Comparison of ENCODE assay signal across 15 cellular contexts in genomic region chr22:29078036-29078868, GRCh38. TPM values are rescaled to one million over a fixed set of nuclear protein-coding genes. Genes with fewer than 3 reads are reported as not detected.
A peak's percentile ranks its signal among the peaks of the same experiment; 100 is the strongest.
DNase-seq lines count a peak whose midpoint lies in the region; ATAC-seq and TF ChIP-seq lines count a peak whose summit lies in the region.
"Had no signal": no experiment of that assay in that cellular context is flagged by ENCODE, and none has a peak within 500 bp of the region (broad histone marks: within the 10 kb centered on the region; RNA-seq: fewer than 3 reads in every experiment).

No MANE protein-coding gene starts in this region.

- H3K27me3 ChIP-seq in right atrium auricular region (no peaks in the 10 kb centered on the region), heart left ventricle (peaks cover 0 to 18% (median 0%) of the 10 kb centered on the region in 9 donors), SJCRH30 (no peaks in the 10 kb centered on the region), upper lobe of right lung (no peaks in the 10 kb centered on the region)

- H3K27ac ChIP-seq in right atrium auricular region (peak overlapping the region; percentile 43 to 53), heart left ventricle (peak overlapping the region in 5 of 12 donors; percentile 27 to 61 (median 52)), SJCRH30 (peak overlapping the region; percentile 93), upper lobe of right lung (peak overlapping the region; percentile 20)

- TF ChIP-seq CTCF in right atrium auricular region (IDR thresholded peaks at IDR 0.05), result no peak
- TF ChIP-seq CTCF in heart left ventricle (IDR thresholded peaks at IDR 0.05), result no peak
- TF ChIP-seq CTCF in mesothelial cell of epicardium (IDR thresholded peaks at IDR 0.05; ENCODE audit: unreplicated experiment), result no peak
- TF ChIP-seq CTCF in upper lobe of right lung (IDR thresholded peaks at IDR 0.05), result no peak

- H3K4me1 Mint-ChIP-seq in mesothelial cell of epicardium, result peaks cover 49% of the 10 kb centered on the region

- no peak for ATAC-seq in heart left ventricle
- no peak for ATAC-seq in upper lobe of right lung
- ATAC-seq: Panc1; stimulated activated naive B cell treated with anti-CD40 and anti-IgM and Interleukin-4, amounts not matched to agents 10 μg/mL and 1 μg/mL and 100 μg/mL, for 72 hours had no signal

- no peak overlapping the region for H3K4me3 Mint-ChIP-seq in mesothelial cell of epicardium
- H3K4me3 Mint-ChIP-seq: IgD-negative memory B cell; stimulated activated naive B cell treated with anti-CD40 and anti-IgM and Interleukin-4, amounts not matched to agents 10 μg/mL and 1 μg/mL and 100 μg/mL, for 72 hours had no signal

- intact Hi-C loops in heart left ventricle (cut with DNase I), result loop anchor here in 5 of 10 donors (10.0 kb wide), 2 partner anchors 77 to 167 kb away; no protein-coding TSS in a partner anchor
- intact Hi-C loops in upper lobe of right lung (cut with DNase I), result no loop called here

- no peaks in the 10 kb centered on the region for H3K36me3 Mint-ChIP-seq in mesothelial cell of epicardium
- H3K36me3 Mint-ChIP-seq: IgD-negative memory B cell; stimulated activated naive B cell treated with anti-CD40 and anti-IgM and Interleukin-4, amounts not matched to agents 10 μg/mL and 1 μg/mL and 100 μg/mL, for 72 hours had no signal

- H3K9me3 Mint-ChIP-seq in mesothelial cell of epicardium, result no peaks in the 10 kb centered on the region
- H3K9me3 Mint-ChIP-seq: activated T-helper 2 cell treated with anti-CD3 and anti-CD28 coated beads, Interferon-gamma antibody, Interleukin-2, Interleukin-4, amounts not matched to agents 10 μg/mL and 5 μg/mL and 100 μg/mL, durations not matched to agents 14 hours and 24 hours and 36 hours; stimulated activated naive B cell treated with anti-CD40 and anti-IgM and Interleukin-4, amounts not matched to agents 10 μg/mL and 1 μg/mL and 100 μg/mL, for 72 hours had no signal

- DNase-seq in right atrium auricular region (ENCODE audit: low spot score) (no peak), heart left ventricle (no peak), SJCRH30 (peak; percentile 32 to 66), mesothelial cell of epicardium (ENCODE audit: low spot score in 2 of 2, unreplicated experiment in 2 of 2) (no peak), upper lobe of right lung (no peak), superior temporal gyrus (ENCODE audit: extremely low spot score) (no peak), COLO668 (lab: John Stamatoyannopoulos, UW; ENCODE audit: unreplicated experiment) (no peak), D341Med (ENCODE audit: low spot score) (no peak)
- DNase-seq: activated CD8-positive, alpha-beta memory T cell treated with anti-CD3 and anti-CD28 coated beads for 24 hours; midbrain; stimulated activated naive B cell treated with anti-CD40 and anti-IgM and Interleukin-4, amounts not matched to agents 10 μg/mL and 1 μg/mL and 100 μg/mL, for 72 hours had no signal

- H3K9me3 ChIP-seq in right atrium auricular region, result no peaks in the 10 kb centered on the region
- H3K9me3 ChIP-seq in heart left ventricle, result no peaks in the 10 kb centered on the region
- no peaks in the 10 kb centered on the region for H3K9me3 ChIP-seq in SJCRH30 (replicated peaks)
- no peaks in the 10 kb centered on the region for H3K9me3 ChIP-seq in upper lobe of right lung

- no peaks in the 10 kb centered on the region for H3K27me3 Mint-ChIP-seq in mesothelial cell of epicardium (ENCODE audit: low read depth)

- H3K4me1 ChIP-seq in right atrium auricular region (peaks cover 0 to 62% of the 10 kb centered on the region in 2 donors), heart left ventricle (peaks cover 0 to 81% (median 36%) of the 10 kb centered on the region in 12 donors), SJCRH30 (peaks cover 42% of the 10 kb centered on the region), upper lobe of right lung (peaks cover 35% of the 10 kb centered on the region)

- H3K27ac Mint-ChIP-seq in mesothelial cell of epicardium, result peak overlapping the region; percentile 87
- H3K27ac Mint-ChIP-seq: activated T-helper 2 cell treated with anti-CD3 and anti-CD28 coated beads, Interferon-gamma antibody, Interleukin-2, Interleukin-4, amounts not matched to agents 10 μg/mL and 5 μg/mL and 100 μg/mL, durations not matched to agents 14 hours and 24 hours and 36 hours; IgD-negative memory B cell; stimulated activated naive B cell treated with anti-CD40 and anti-IgM and Interleukin-4, amounts not matched to agents 10 μg/mL and 1 μg/mL and 100 μg/mL, for 72 hours had no signal

- 61 to 73% (median 67%) methylated on average over 6 of the region's 6 CpGs for WGBS in heart left ventricle, 4 donors

- TF ChIP-seq POLR2A in heart left ventricle (IDR thresholded peaks at IDR 0.05), result no peak

- H3K4me3 ChIP-seq in right atrium auricular region (no peak overlapping the region), heart left ventricle (no peak overlapping the region), SJCRH30 (no peak overlapping the region), upper lobe of right lung (no peak overlapping the region)

- H3K36me3 ChIP-seq in right atrium auricular region, result no peaks in the 10 kb centered on the region
- H3K36me3 ChIP-seq in heart left ventricle, result no peaks in the 10 kb centered on the region
- H3K36me3 ChIP-seq in SJCRH30, result no peaks in the 10 kb centered on the region
- no peaks in the 10 kb centered on the region for H3K36me3 ChIP-seq in upper lobe of right lung

RNA-seq across cellular contexts. Expression of gene KREMEN1, which starts 5.4 kb away (rescaled TPM):
- 10 to 100 TPM; 39.7 to 44.7 TPM for total RNA-seq in right atrium auricular region
- 10 to 100 TPM; 30.5 to 67.8 (median 46.6) TPM for total RNA-seq in heart left ventricle
- polyA plus RNA-seq in heart left ventricle, result 10 to 100 TPM; 24.3 to 25.2 TPM
- 37.5 and 45.7 TPM in 2 replicates for total RNA-seq in SJCRH30 (2014; rRNA removed; shearing (Covaris generic))
- total RNA-seq in mesothelial cell of epicardium, result 24.4 to 30.9 TPM (median 28.5 TPM) in 3 replicates
- total RNA-seq in upper lobe of right lung, result 23.3 TPM
- polyA plus RNA-seq: IgD-negative memory B cell had no signal

RNA-seq across cellular contexts. Expression of gene C22orf31, which starts 16.6 kb away (rescaled TPM):
- total RNA-seq in right atrium auricular region (not detected), heart left ventricle (under 1 TPM in 1 of 9 donors, not detected in 8; 0.40 TPM), mesothelial cell of epicardium (0.44 to 0.45 TPM in 2 of 3 replicates, not detected in the other), upper lobe of right lung (not detected)
- polyA plus RNA-seq in heart left ventricle, result not detected
- not detected in 2 replicates for total RNA-seq in SJCRH30 (2014; rRNA removed; shearing (Covaris generic))
- total RNA-seq: activated T-helper 2 cell treated with anti-CD3 and anti-CD28 coated beads, Interferon-gamma antibody, Interleukin-2, Interleukin-4, amounts not matched to agents 10 μg/mL and 5 μg/mL and 100 μg/mL, durations not matched to agents 14 hours and 24 hours and 36 hours; chondrocyte had no signal
- polyA plus RNA-seq: IgD-negative memory B cell had no signal

Comparison
In these comparisons a context has a peak if more than half of its experiments do, and no peak if none do; other contexts are left out.
1. DNase-seq: peak in SJCRH30 (2 of 2); none in right atrium auricular region (single experiment), heart left ventricle (0 of 5), mesothelial cell of epicardium (0 of 2), upper lobe of right lung (single experiment), superior temporal gyrus (single experiment), COLO668 (single experiment) and D341Med (single experiment).